11 cellular contexts compared by ENCODE assay signal in the genomic region with DNA sequence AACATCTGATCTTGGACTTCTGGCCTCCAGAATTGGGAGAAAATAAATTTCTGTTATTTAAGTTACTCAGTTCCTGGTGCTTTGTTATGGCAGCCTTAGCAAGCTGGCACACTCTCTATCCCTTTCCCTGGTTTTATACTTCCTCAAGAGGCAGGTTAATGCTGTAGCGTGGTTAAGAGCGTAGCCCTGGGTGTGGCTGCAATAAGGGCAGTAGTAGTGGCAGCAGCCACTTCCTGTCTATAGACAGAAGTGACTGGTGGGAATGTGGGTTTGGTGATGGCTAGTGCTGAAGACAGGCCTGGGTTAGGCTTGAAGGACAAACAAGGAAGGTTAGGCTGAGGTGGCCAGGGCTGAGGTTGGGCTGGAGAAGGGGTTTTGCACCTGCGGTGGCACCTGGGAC. TPM values are rescaled to one million over a fixed set of nuclear protein-coding genes. Genes with fewer than 3 reads are reported as not detected.
A peak's percentile ranks its signal among the peaks of the same experiment; 100 is the strongest.
DNase-seq lines count a peak whose midpoint lies in the region; ATAC-seq and TF ChIP-seq lines count a peak whose summit lies in the region.
"Had no signal": no experiment of that assay in that cellular context is flagged by ENCODE, and none has a peak within 500 bp of the region (broad histone marks: within the 10 kb centered on the region; RNA-seq: fewer than 3 reads in every experiment).

No MANE protein-coding gene starts in this region.

- peaks cover 24% of the 10 kb centered on the region for H3K4me1 Mint-ChIP-seq in stimulated activated naive CD8-positive, alpha-beta T cell treated with anti-CD3 and anti-CD28 coated beads, Interleukin-15, amount 100 ng/mL, for 72 hours
- H3K4me1 Mint-ChIP-seq in immature natural killer cell, result peaks cover 41 to 61% of the 10 kb centered on the region in 2 donors

- no peak overlapping the region for H3K27ac Mint-ChIP-seq in stimulated activated naive CD8-positive, alpha-beta T cell treated with anti-CD3 and anti-CD28 coated beads, Interleukin-15, amount 100 ng/mL, for 72 hours
- H3K27ac Mint-ChIP-seq in immature natural killer cell, result peak overlapping the region; percentile 56 to 92 (median 83)

- no peak for TF ChIP-seq CTCF in sigmoid colon (IDR thresholded peaks at IDR 0.05)

- H3K4me3 ChIP-seq in sigmoid colon, result no peak overlapping the region
- H3K4me3 ChIP-seq: psoas muscle had no signal

- no peaks in the 10 kb centered on the region for H3K27me3 ChIP-seq in sigmoid colon

- peaks cover 37% of the 10 kb centered on the region for H3K27me3 Mint-ChIP-seq in stimulated activated naive CD8-positive, alpha-beta T cell treated with anti-CD3 and anti-CD28 coated beads, Interleukin-15, amount 100 ng/mL, for 72 hours
- H3K27me3 Mint-ChIP-seq in immature natural killer cell (ENCODE audit: low read depth in 3 of 3), result peaks cover 0 to 4% (median 2%) of the 10 kb centered on the region in 3 donors
- H3K27me3 Mint-ChIP-seq: CD4-positive, CD25-positive, alpha-beta regulatory T cell had no signal

- H3K9me3 Mint-ChIP-seq in stimulated activated naive CD8-positive, alpha-beta T cell treated with anti-CD3 and anti-CD28 coated beads, Interleukin-15, amount 100 ng/mL, for 72 hours, result no peaks in the 10 kb centered on the region
- no peaks in the 10 kb centered on the region for H3K9me3 Mint-ChIP-seq in immature natural killer cell
- H3K9me3 Mint-ChIP-seq: CD4-positive, CD25-positive, alpha-beta regulatory T cell had no signal

- H3K9me3 ChIP-seq in sigmoid colon, result no peaks in the 10 kb centered on the region
- H3K9me3 ChIP-seq: psoas muscle had no signal

- peak in 1 of 2 donors; percentile 33 for TF ChIP-seq POLR2A in sigmoid colon (IDR thresholded peaks at IDR 0.05)

- H3K4me3 Mint-ChIP-seq in stimulated activated naive CD8-positive, alpha-beta T cell treated with anti-CD3 and anti-CD28 coated beads, Interleukin-15, amount 100 ng/mL, for 72 hours, result no peak overlapping the region
- H3K4me3 Mint-ChIP-seq in immature natural killer cell, result peak overlapping the region; percentile 22 to 75 (median 59)

- WGBS in sigmoid colon, 2 donors, result 16 to 59% methylated on average over 3 of the region's 3 CpGs

- TF ChIP-seq EP300 in sigmoid colon (IDR thresholded peaks at IDR 0.05), result no peak

- peaks cover 0 to 50% (median 24%) of the 10 kb centered on the region in 4 donors for H3K4me1 ChIP-seq in sigmoid colon

- no peaks in the 10 kb centered on the region for H3K36me3 ChIP-seq in sigmoid colon

- H3K36me3 Mint-ChIP-seq in immature natural killer cell, result no peaks in the 10 kb centered on the region
- H3K36me3 Mint-ChIP-seq: CD4-positive, CD25-positive, alpha-beta regulatory T cell had no signal

- intact Hi-C loops in sigmoid colon (cut with DNase I), result loop anchor here (5.0 kb wide), 1 partner anchor 33 kb away; no protein-coding TSS in a partner anchor

- ATAC-seq in stimulated activated naive CD8-positive, alpha-beta T cell treated with anti-CD3 and anti-CD28 coated beads, Interleukin-15, amount 100 ng/mL, for 72 hours, result peak; percentile 33
- no peak for ATAC-seq in stimulated activated naive CD8-positive, alpha-beta T cell treated with anti-CD3 and anti-CD28 coated beads, Interleukin-15, Interleukin-2, amounts not matched to agents 100 U/mL and 50 U/mL, for 24 hours
- ATAC-seq: psoas muscle had no signal

- no peak for DNase-seq in stimulated activated naive CD8-positive, alpha-beta T cell treated with anti-CD3 and anti-CD28 coated beads, Interleukin-15, amount 100 ng/mL, for 72 hours
- DNase-seq in stimulated activated naive CD8-positive, alpha-beta T cell treated with anti-CD3 and anti-CD28 coated beads, Interleukin-15, Interleukin-2, amounts not matched to agents 100 U/mL and 50 U/mL, for 24 hours, result no peak
- DNase-seq in RPMI8226, result peak; percentile 3
- peak; percentile 52 to 58 (median 57) for DNase-seq in immature natural killer cell
- DNase-seq in NCI-H1930 (lab: John Stamatoyannopoulos, UW), result no peak
- DNase-seq in NCI-H345 (lab: John Stamatoyannopoulos, UW), result no peak
- no peak for DNase-seq in HCEC 1CT
- no peak for DNase-seq in sigmoid colon
- DNase-seq: MM.1S, psoas muscle had no signal

- H3K27ac ChIP-seq in sigmoid colon, result peak overlapping the region in 2 of 4 donors; percentile 49 to 53
- H3K27ac ChIP-seq: psoas muscle had no signal

RNA-seq across cellular contexts. Expression of gene LGALS3, which starts 3.6 kb away (rescaled TPM):
- 10 to 100 TPM; 23.3 to 58.2 (median 40.5) TPM for polyA plus RNA-seq in immature natural killer cell
- 100 to 1,000 TPM; 235 to 249 (median 240) TPM for total RNA-seq in sigmoid colon
- 1,000 to 10,000 TPM; 1,713 to 4,129 (median 2,701) TPM for polyA plus RNA-seq in sigmoid colon

Comparison
In these comparisons a context has a peak if more than half of its experiments do, and no peak if none do; other contexts are left out.
1. DNase-seq: peak in RPMI8226 (single experiment) and immature natural killer cell (3 of 3); none in stimulated activated naive CD8-positive, alpha-beta T cell treated with anti-CD3 and anti-CD28 coated beads, Interleukin-15, amount 100 ng/mL, for 72 hours (0 of 2), stimulated activated naive CD8-positive, alpha-beta T cell treated with anti-CD3 and anti-CD28 coated beads, Interleukin-15, Interleukin-2, amounts not matched to agents 100 U/mL and 50 U/mL, for 24 hours (single experiment), NCI-H1930 (0 of 2), NCI-H345 (single experiment), HCEC 1CT (single experiment) and sigmoid colon (single experiment).
2. H3K27ac Mint-ChIP-seq: peak in immature natural killer cell (6 of 6); none in stimulated activated naive CD8-positive, alpha-beta T cell treated with anti-CD3 and anti-CD28 coated beads, Interleukin-15, amount 100 ng/mL, for 72 hours (0 of 2).
3. H3K4me3 Mint-ChIP-seq: peak in immature natural killer cell (5 of 5); none in stimulated activated naive CD8-positive, alpha-beta T cell treated with anti-CD3 and anti-CD28 coated beads, Interleukin-15, amount 100 ng/mL, for 72 hours (0 of 2).
4. RNA of gene LGALS3, which starts 3.6 kb away (polyA plus RNA-seq): 1,713 to 4,129 TPM in sigmoid colon; 23.3 to 58.2 TPM in immature natural killer cell; every median in the first group is over 10 times any median in the second.